ENCODE assay signal across 8 cellular contexts in the genomic region with DNA sequence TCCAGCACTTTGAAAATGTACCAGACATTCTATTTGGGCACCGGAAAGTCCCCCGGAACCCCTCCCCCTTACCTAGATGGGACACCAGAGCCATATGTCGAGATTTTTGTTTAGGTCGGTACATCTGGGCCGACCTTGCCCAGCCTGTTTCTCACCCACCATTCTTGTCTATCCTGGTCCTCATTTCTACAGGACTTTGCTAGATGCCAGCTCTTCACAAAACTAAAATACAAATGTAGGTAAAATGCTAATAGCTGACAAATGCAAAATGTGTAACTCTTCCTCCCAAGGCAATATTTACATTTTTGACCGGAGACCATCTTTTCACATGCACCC. TPM values are rescaled to one million over a fixed set of nuclear protein-coding genes. Genes with fewer than 3 reads are reported as not detected.
DNase-seq lines count a peak whose midpoint lies in the region; ATAC-seq, FAIRE-seq and TF ChIP-seq lines count a peak whose summit lies in the region.
"Not testable (repeated sequence)": the region's sequence is repeated elsewhere in the genome, so short reads cannot be mapped to it uniquely, and the experiment has no call there.

No MANE protein-coding gene starts in this region.

- WGBS in ectodermal cell, 2 experiments: 9 to 27% methylated on average over 5 to 6 of the region's 6 CpGs
- 5 to 6% methylated on average over 6 of the region's 6 CpGs for WGBS in pancreas, 2 donors
- 13% methylated on average over 6 of the region's 6 CpGs for WGBS in urinary bladder

- peaks cover 25% of the 10 kb centered on the region for H3K4me1 Mint-ChIP-seq in activated T-cell treated with anti-CD3 and anti-CD28 coated beads, Interleukin-2, amount 50 U/mL, for 4 hours (ENCODE audit: low read depth)

- H2AFZ ChIP-seq in Loucy (ENCODE audit: low read length): peak overlapping the region; percentile 96; the same call in 1 of the 2 replicates

- H4K20me1 ChIP-seq in Loucy (ENCODE audit: insufficient read depth, low read length, poor library complexity, severe bottlenecking): not testable (repeated sequence)

- H3K9me3 ChIP-seq in Loucy (ENCODE audit: insufficient read depth, low read depth, low read length); ectodermal cell (ENCODE audit: control insufficient read depth, low read length); kidney (ENCODE audit: control insufficient read depth in 1 of 2, low read length in 2 of 2); pancreas: not testable (repeated sequence)

- H3K9ac ChIP-seq in Loucy (ENCODE audit: low read depth, low read length, poor library complexity, severe bottlenecking) (peak overlapping the region; percentile 94), kidney (ENCODE audit: low read length in 2 of 2) (peak overlapping the region; percentile 57 to 92)

- H3K9me2 ChIP-seq in Loucy (replicated peaks; ENCODE audit: low read depth, low read length): not testable (repeated sequence)

- peak overlapping the region; percentile 94 for H3K4me3 ChIP-seq in Loucy (ENCODE audit: low read length, poor library complexity, severe bottlenecking)
- H3K4me3 ChIP-seq in ectodermal cell (ENCODE audit: insufficient read depth, low read depth, low read length): peak overlapping the region; percentile 69
- peak overlapping the region; percentile 83 to 96 for H3K4me3 ChIP-seq in kidney (ENCODE audit: low read length in 2 of 2)
- peak overlapping the region; percentile 51 to 88 (median 74) for H3K4me3 ChIP-seq in pancreas
- peak overlapping the region; percentile 57 for H3K4me3 ChIP-seq in urinary bladder (ENCODE audit: low read depth, low read length)

- not testable (repeated sequence) for H3K27me3 ChIP-seq in Loucy (ENCODE audit: insufficient read depth, low read length, poor library complexity, severe bottlenecking); ectodermal cell (ENCODE audit: control insufficient read depth, insufficient read depth, low read length, poor library complexity, severe bottlenecking); pancreas

- not testable (repeated sequence) for H3K27ac ChIP-seq in ectodermal cell (ENCODE audit: insufficient read depth, low read depth, low read length, poor library complexity, severe bottlenecking); urinary bladder (ENCODE audit: low read depth)
- peak overlapping the region; percentile 88 to 91 for H3K27ac ChIP-seq in kidney (ENCODE audit: low read depth in 2 of 2, low read length in 2 of 2)
- peak overlapping the region in 3 of 4 donors; percentile 57 to 95 (median 91) for H3K27ac ChIP-seq in pancreas

- TF ChIP-seq CTCF in Loucy (conservative IDR thresholded peaks at IDR 0.05; ENCODE audit: low read length): peak; percentile 16; the same call in 1 of the 2 replicates
- TF ChIP-seq CTCF in kidney (IDR thresholded peaks at IDR 0.05; ENCODE audit: borderline replicate concordance, extremely low read depth, insufficient read depth): not testable (repeated sequence)
- peak in 1 of 4 donors; percentile 0 for TF ChIP-seq CTCF in pancreas (IDR thresholded peaks at IDR 0.05)

- peaks cover 13% of the 10 kb centered on the region; the same call in 1 of the 2 replicates for H3K79me2 ChIP-seq in Loucy (ENCODE audit: insufficient read depth, low read length)

- not testable (repeated sequence) for H3F3A ChIP-seq in Loucy (ENCODE audit: low read depth)

- peak; percentile 15 for ATAC-seq in GM18498 (IDR thresholded peaks at IDR 0.05; ENCODE audit: unreplicated experiment)
- ATAC-seq in HG02571 (IDR thresholded peaks at IDR 0.05; ENCODE audit: unreplicated experiment): peak; percentile 5
- peak in 1 of 2 donors; percentile 13 for ATAC-seq in activated T-cell treated with anti-CD3 and anti-CD28 coated beads, Interleukin-2, amount 50 U/mL, for 4 hours
- peak in 2 of 4 donors; percentile 0 to 1 for ATAC-seq in pancreas

- not testable (repeated sequence) for FAIRE-seq in kidney (lab: Jason Lieb, UNC); pancreas (lab: Jason Lieb, UNC)

- DNase-seq in activated T-cell treated with anti-CD3 and anti-CD28 coated beads, Interleukin-2, amount 50 U/mL, for 4 hours; kidney; pancreas: not testable (repeated sequence)

- not testable (repeated sequence) for H3K27me3 Mint-ChIP-seq in activated T-cell treated with anti-CD3 and anti-CD28 coated beads, Interleukin-2, amount 50 U/mL, for 4 hours (ENCODE audit: low read depth)

- H3K36me3 ChIP-seq in Loucy (ENCODE audit: insufficient read depth, low read length); ectodermal cell (ENCODE audit: control insufficient read depth, insufficient read depth, low read length); kidney (ENCODE audit: control insufficient read depth in 1 of 2, insufficient read depth in 2 of 2, low read length in 2 of 2); pancreas; urinary bladder (ENCODE audit: insufficient read depth): not testable (repeated sequence)

- H3K4me1 ChIP-seq in Loucy (ENCODE audit: insufficient read depth, low read length, poor library complexity, severe bottlenecking) (peaks cover 17% of the 10 kb centered on the region), kidney (ENCODE audit: control insufficient read depth in 1 of 2, insufficient read depth in 1 of 2, low read depth in 1 of 2, low read length in 2 of 2) (peaks cover 4 to 12% of the 10 kb centered on the region in 2 donors)
- H3K4me1 ChIP-seq in ectodermal cell (ENCODE audit: control insufficient read depth, insufficient read depth, low read length); pancreas; urinary bladder (ENCODE audit: insufficient read depth): not testable (repeated sequence)

- peak overlapping the region; percentile 84 for H3K4me2 ChIP-seq in Loucy (ENCODE audit: low read depth, low read length, poor library complexity, severe bottlenecking)

- not testable (repeated sequence) for H3K9me3 Mint-ChIP-seq in activated T-cell treated with anti-CD3 and anti-CD28 coated beads, Interleukin-2, amount 50 U/mL, for 4 hours

- peaks cover 13% of the 10 kb centered on the region for H3K36me3 Mint-ChIP-seq in activated T-cell treated with anti-CD3 and anti-CD28 coated beads, Interleukin-2, amount 50 U/mL, for 4 hours (ENCODE audit: insufficient read depth)

- H3K4me3 Mint-ChIP-seq in activated T-cell treated with anti-CD3 and anti-CD28 coated beads, Interleukin-2, amount 50 U/mL, for 4 hours: peak overlapping the region; percentile 92

- intact Hi-C loops in kidney (cut with DNase I); pancreas (cut with DNase I): not testable (repeated sequence)

RNA-seq across cellular contexts. Expression of a gene that starts 0.7 kb away (rescaled TPM):
- 10 to 100 TPM; 12.6 to 23.0 (median 19.4) TPM for total RNA-seq in activated T-cell treated with anti-CD3 and anti-CD28 coated beads, Interleukin-2, amount 50 U/mL, for 4 hours
- 21.5 TPM for polyA plus RNA-seq in ectodermal cell (2013, experiment 1 of 4)
- polyA plus RNA-seq in ectodermal cell (2013, experiment 2 of 4): 19.8 TPM
- 13.9 TPM for polyA plus RNA-seq in ectodermal cell (2013, experiment 3 of 4)
- polyA plus RNA-seq in ectodermal cell (2013, experiment 4 of 4): 16.3 TPM
- total RNA-seq in kidney (23.4 TPM), pancreas (10 to 100 TPM; 10.8 to 24.8 (median 12.7) TPM), urinary bladder (25.9 TPM)
- polyA plus RNA-seq in kidney (ENCODE audit: insufficient read depth, low read depth, low replicate concordance) (247 TPM), pancreas (10 to 100 TPM; 26.4 to 27.7 TPM), urinary bladder (53.1 TPM)

RNA-seq across cellular contexts. Expression of a gene that starts 34.5 kb away (rescaled TPM):
- total RNA-seq in activated T-cell treated with anti-CD3 and anti-CD28 coated beads, Interleukin-2, amount 50 U/mL, for 4 hours: 10 to 100 TPM; 10.8 to 15.9 (median 12.5) TPM
- 15.6 TPM for polyA plus RNA-seq in ectodermal cell (2013, experiment 1 of 4)
- polyA plus RNA-seq in ectodermal cell (2013, experiment 2 of 4): 16.0 TPM
- polyA plus RNA-seq in ectodermal cell (2013, experiment 3 of 4): 12.4 TPM
- 14.2 TPM for polyA plus RNA-seq in ectodermal cell (2013, experiment 4 of 4)
- total RNA-seq in kidney (20.7 TPM), pancreas (10 to 100 TPM; 10.3 to 16.2 (median 11.5) TPM), urinary bladder (9.7 TPM)
- polyA plus RNA-seq in kidney (ENCODE audit: insufficient read depth, low read depth, low replicate concordance) (463 TPM), pancreas (10 to 100 TPM; 20.2 to 35.0 TPM), urinary bladder (30.7 TPM)
